Comparison of ENCODE assay signal across 8 cellular contexts in the genomic region with DNA sequence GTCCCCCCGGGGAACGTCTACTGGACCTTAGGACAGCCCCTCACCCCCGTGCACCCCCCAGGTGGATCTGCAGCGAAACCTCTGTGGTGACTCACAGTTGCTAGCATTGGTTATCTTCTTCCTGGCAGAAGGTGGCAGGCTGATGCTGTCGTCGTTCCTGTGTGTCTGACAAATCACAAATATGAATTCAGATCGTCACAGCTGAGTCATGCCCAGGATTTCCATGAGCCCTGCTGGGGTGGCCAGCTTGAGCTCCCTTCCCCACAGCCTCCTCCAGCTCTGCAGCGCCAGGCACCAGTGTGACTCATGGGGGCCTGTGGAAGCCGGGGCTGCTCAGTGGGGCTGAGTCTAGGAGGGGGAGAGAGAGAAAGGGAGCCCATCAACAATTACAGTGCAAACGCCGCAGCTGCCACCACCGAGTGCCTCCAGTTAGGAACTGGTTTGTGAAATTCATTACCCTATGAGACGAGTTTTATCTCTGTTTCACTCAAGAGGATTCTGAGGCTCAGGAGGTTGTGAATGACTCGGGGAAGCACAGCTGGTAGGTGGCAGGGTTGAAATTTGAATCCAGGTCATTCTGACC.
DNase-seq lines count a peak whose midpoint lies in the region; ATAC-seq lines count a peak whose summit lies in the region.

No MANE protein-coding gene starts in this region.

- no peaks in the 10 kb centered on the region for H3K9me3 ChIP-seq in right cardiac atrium (ENCODE audit: control insufficient read depth, low read length)

- peaks cover 2% of the 10 kb centered on the region for H3K4me1 ChIP-seq in right cardiac atrium (ENCODE audit: control insufficient read depth, insufficient read depth, low read length)

- intact Hi-C loops in right cardiac atrium (cut with DNase I), result loop anchor here in 2 of 4 donors (10.0 kb wide), 2 partner anchors 200 to 350 kb away; a partner anchor contains a TSS

- peak; percentile 81 for DNase-seq in GF-D8 (lab: John Stamatoyannopoulos, UW)
- DNase-seq in NCI-H1092 (lab: John Stamatoyannopoulos, UW), result peak; percentile 55
- peak; percentile 59 to 92 (median 76) for DNase-seq in T-helper 1 cell
- peak in 53 of 56 donors; percentile 39 to 89 (median 66) for DNase-seq in amygdala (lab: John Stamatoyannopoulos, UW)
- peak; percentile 81 to 87 (median 86) for DNase-seq in right cardiac atrium
- DNase-seq in renal cortical epithelial cell (ENCODE audit: low read depth), result peak; percentile 97
- DNase-seq in NCI-H187 treated with DMSO at 0.1 percent for 48 hours (lab: John Stamatoyannopoulos, UW), result no peak

- H3K27me3 ChIP-seq in right cardiac atrium (ENCODE audit: control insufficient read depth, insufficient read depth), result no peaks in the 10 kb centered on the region

- H3K27ac ChIP-seq in right cardiac atrium (ENCODE audit: low read length), result peak overlapping the region; percentile 89

- 14% methylated on average over 14 of the region's 14 CpGs for WGBS in right cardiac atrium

- ATAC-seq in HG02571 (IDR thresholded peaks at IDR 0.05; ENCODE audit: unreplicated experiment) (peak; percentile 36), right cardiac atrium (peak; percentile 81 to 91)

- peak overlapping the region; percentile 43 for H3K4me3 ChIP-seq in right cardiac atrium (ENCODE audit: low read length)
